22 cellular contexts compared by ENCODE assay signal in genomic region chr16:81485225-81485624, GRCh38. TPM values are rescaled to one million over a fixed set of nuclear protein-coding genes. Genes with fewer than 3 reads are reported as not detected.
DNase-seq lines count a peak whose midpoint lies in the region; ATAC-seq, FAIRE-seq and TF ChIP-seq lines count a peak whose summit lies in the region.
"Had no signal": no experiment of that assay in that cellular context is flagged by ENCODE, and none has a peak within 500 bp of the region (broad histone marks: within the 10 kb centered on the region; RNA-seq: fewer than 3 reads in every experiment).

No MANE protein-coding gene starts in this region.

- H3K27ac Mint-ChIP-seq in astrocyte (ENCODE audit: unreplicated experiment) = no peak overlapping the region
- H3K27ac Mint-ChIP-seq in stimulated activated memory B cell treated with anti-CD40 and anti-IgM and Interleukin-4, amounts not matched to agents 10 μg/mL and 1 μg/mL and 100 μg/mL, for 72 hours = peak overlapping the region; percentile 53
- H3K27ac Mint-ChIP-seq: activated T-helper 17 cell treated with anti-CD3 and anti-CD28 coated beads, Interleukin-2, amount 50 U/mL, for 72 hours; HFFc6; T-cell had no signal

- H3K36me3 ChIP-seq in HCT116 (ENCODE audit: control insufficient read depth in 1 of 2, insufficient read depth in 2 of 2, low read length in 2 of 2) (peaks cover 0 to 3% of the 10 kb centered on the region in 2 experiments; a peak in 1 of 4 replicates), astrocyte (ENCODE audit: insufficient read depth, low read length) (no peaks in the 10 kb centered on the region), kidney (ENCODE audit: control insufficient read depth in 1 of 2, insufficient read depth in 2 of 2, low read length in 2 of 2) (no peaks in the 10 kb centered on the region)
- H3K36me3 ChIP-seq: upper lobe of right lung had no signal

- ATAC-seq in HCT116 = no peak
- ATAC-seq in stimulated activated memory B cell treated with anti-CD40 and anti-IgM and Interleukin-4, amounts not matched to agents 10 μg/mL and 1 μg/mL and 100 μg/mL, for 72 hours = no peak
- ATAC-seq: activated T-helper 17 cell treated with anti-CD3 and anti-CD28 coated beads, Interleukin-2, amount 50 U/mL, for 72 hours; T-cell had no signal

- no peak for TF ChIP-seq RAD21 in HCT116 (IDR thresholded peaks at IDR 0.05; ENCODE audit: low read depth)

- H3K4me2 ChIP-seq in HCT116 (ENCODE audit: low read length) = peak overlapping the region; percentile 52
- H3K4me2 ChIP-seq in astrocyte (ENCODE audit: low read length) = no peak overlapping the region

- peaks cover 28% of the 10 kb centered on the region for H3K4me1 Mint-ChIP-seq in astrocyte (ENCODE audit: low read depth, unreplicated experiment)
- peaks cover 77% of the 10 kb centered on the region for H3K4me1 Mint-ChIP-seq in stimulated activated memory B cell treated with anti-CD40 and anti-IgM and Interleukin-4, amounts not matched to agents 10 μg/mL and 1 μg/mL and 100 μg/mL, for 72 hours

- no TSS peak for BruUV-seq in HCT116 (replicated peaks; lab: Mats Ljungman, UMichigan)

- H3K27me3 ChIP-seq in HCT116 (ENCODE audit: insufficient read depth, low read length) = no peaks in the 10 kb centered on the region
- no peaks in the 10 kb centered on the region for H3K27me3 ChIP-seq in astrocyte (ENCODE audit: insufficient read depth, low read length)
- H3K27me3 ChIP-seq: upper lobe of right lung had no signal

- no peak overlapping the region for H3K4me3 Mint-ChIP-seq in astrocyte (ENCODE audit: unreplicated experiment)
- no peak overlapping the region for H3K4me3 Mint-ChIP-seq in stimulated activated memory B cell treated with anti-CD40 and anti-IgM and Interleukin-4, amounts not matched to agents 10 μg/mL and 1 μg/mL and 100 μg/mL, for 72 hours
- H3K4me3 Mint-ChIP-seq: activated T-helper 17 cell treated with anti-CD3 and anti-CD28 coated beads, Interleukin-2, amount 50 U/mL, for 72 hours; HFFc6; T-cell had no signal

- no peaks in the 10 kb centered on the region for H3K27me3 Mint-ChIP-seq in astrocyte (ENCODE audit: low read depth, unreplicated experiment)
- no peaks in the 10 kb centered on the region for H3K27me3 Mint-ChIP-seq in stimulated activated memory B cell treated with anti-CD40 and anti-IgM and Interleukin-4, amounts not matched to agents 10 μg/mL and 1 μg/mL and 100 μg/mL, for 72 hours
- H3K27me3 Mint-ChIP-seq: activated T-helper 17 cell treated with anti-CD3 and anti-CD28 coated beads, Interleukin-2, amount 50 U/mL, for 72 hours; T-cell had no signal

- RAD21 ChIA-PET in HCT116 (lab: Charles Lee; ENCODE audit: low non-redundant PET in 1 of 2, low total read pairs in 2 of 2, uncharacterized antibody in 2 of 2, unreplicated experiment in 2 of 2) = no interaction called here

- CTCF ChIA-PET in HCT116 (lab: Charles Lee) = interaction anchor here (0.6 to 1.4 kb wide), 5 partner anchors 34 to 113 kb away, joined by 3 to 4 read pairs (median 3); no protein-coding TSS in a partner anchor

- FAIRE-seq in astrocyte (lab: Jason Lieb, UNC) = no peak
- FAIRE-seq in kidney (lab: Jason Lieb, UNC) = no peak

- TF ChIP-seq CTCF in HCT116 (IDR thresholded peaks at IDR 0.05 in 2 of 3, conservative IDR thresholded peaks at IDR 0.05 in 1 of 3; ENCODE audit: borderline replicate concordance in 1 of 3, insufficient read depth in 1 of 3, low read depth in 2 of 3, low read length in 2 of 3) = no peak
- no peak for TF ChIP-seq CTCF in astrocyte (IDR thresholded peaks at IDR 0.05; ENCODE audit: insufficient read depth, low read depth, low read length)
- no peak for TF ChIP-seq CTCF in kidney (IDR thresholded peaks at IDR 0.05; ENCODE audit: borderline replicate concordance, extremely low read depth, insufficient read depth)

- H3K9me2 ChIP-seq in HCT116 (ENCODE audit: insufficient read depth) = no peaks in the 10 kb centered on the region

- intact Hi-C loops in HCT116 (cut with micrococcal nuclease) = no loop called here
- intact Hi-C loops in kidney (cut with DNase I) = no loop called here

- H3K4me1 ChIP-seq in HCT116 (ENCODE audit: control insufficient read depth in 1 of 2, insufficient read depth in 2 of 2, low read length in 2 of 2) = peaks cover 16 to 85% of the 10 kb centered on the region in 2 experiments; a peak in 3 of 4 replicates
- peaks cover 34% of the 10 kb centered on the region for H3K4me1 ChIP-seq in astrocyte (ENCODE audit: insufficient read depth, low read length)
- H3K4me1 ChIP-seq in kidney (ENCODE audit: control insufficient read depth in 1 of 2, insufficient read depth in 1 of 2, low read depth in 1 of 2, low read length in 2 of 2) = peaks cover 36 to 52% of the 10 kb centered on the region in 2 donors

- H3K9me3 Mint-ChIP-seq in astrocyte (ENCODE audit: unreplicated experiment) = no peaks in the 10 kb centered on the region
- peaks cover 3% of the 10 kb centered on the region for H3K9me3 Mint-ChIP-seq in stimulated activated memory B cell treated with anti-CD40 and anti-IgM and Interleukin-4, amounts not matched to agents 10 μg/mL and 1 μg/mL and 100 μg/mL, for 72 hours
- H3K9me3 Mint-ChIP-seq: activated T-helper 17 cell treated with anti-CD3 and anti-CD28 coated beads, Interleukin-2, amount 50 U/mL, for 72 hours; HFFc6; T-cell had no signal

- POLR2A ChIA-PET in HCT116 (lab: Charles Lee) = interaction anchor here (1.0 to 1.2 kb wide), 2 partner anchors 9 to 11 kb away, joined by 4 to 6 read pairs; no protein-coding TSS in a partner anchor

- peaks cover 99% of the 10 kb centered on the region for H3K79me2 ChIP-seq in HCT116 (ENCODE audit: insufficient read depth, low read length)
- peaks cover 86% of the 10 kb centered on the region for H3K79me2 ChIP-seq in astrocyte (ENCODE audit: insufficient read depth, low read length)

- H3K36me3 Mint-ChIP-seq in astrocyte (ENCODE audit: low read depth, unreplicated experiment) = peaks cover 11% of the 10 kb centered on the region
- H3K36me3 Mint-ChIP-seq in stimulated activated memory B cell treated with anti-CD40 and anti-IgM and Interleukin-4, amounts not matched to agents 10 μg/mL and 1 μg/mL and 100 μg/mL, for 72 hours = peaks cover 17% of the 10 kb centered on the region

- H2AFZ ChIP-seq in HCT116 (ENCODE audit: low read depth, low read length, poor library complexity, severe bottlenecking) = no peak overlapping the region
- no peak overlapping the region for H2AFZ ChIP-seq in astrocyte (ENCODE audit: low read depth, low read length)

- H3K9ac ChIP-seq in HCT116 (ENCODE audit: low read length) = peak overlapping the region; percentile 47
- no peak overlapping the region for H3K9ac ChIP-seq in astrocyte (ENCODE audit: low read length)
- H3K9ac ChIP-seq in kidney (ENCODE audit: low read length in 2 of 2) = no peak overlapping the region

- H3K27ac ChIP-seq in HCT116 (ENCODE audit: low read depth, low read length) (no peak overlapping the region; the same call in 1 of the 2 replicates), astrocyte (ENCODE audit: low read depth, low read length) (peak overlapping the region; percentile 28), kidney (ENCODE audit: low read depth in 2 of 2, low read length in 2 of 2) (no peak overlapping the region)
- H3K27ac ChIP-seq: HL-60, upper lobe of right lung had no signal

- H3K4me3 ChIP-seq in HCT116 (replicated peaks in 1 of 2; ENCODE audit: low read depth in 1 of 2, low read length in 2 of 2) (peak overlapping the region in 1 of 2 experiments; percentile 7; a peak in 1 of 4 replicates), astrocyte (ENCODE audit: insufficient read depth, low read depth, low read length) (no peak overlapping the region), kidney (ENCODE audit: low read length in 2 of 2) (no peak overlapping the region)
- H3K4me3 ChIP-seq: skin epidermis, upper lobe of right lung had no signal

- H4K20me1 ChIP-seq in HCT116 (ENCODE audit: insufficient read depth) (peaks cover 4% of the 10 kb centered on the region; the same call in 1 of the 2 replicates), astrocyte (ENCODE audit: insufficient read depth, low read length) (peaks cover 94% of the 10 kb centered on the region)

- no peaks in the 10 kb centered on the region for H3K9me3 ChIP-seq in HCT116 (ENCODE audit: control insufficient read depth in 1 of 2, insufficient read depth in 1 of 2, low read depth in 1 of 2, low read length in 2 of 2)
- no peaks in the 10 kb centered on the region for H3K9me3 ChIP-seq in astrocyte (ENCODE audit: insufficient read depth, low read depth, low read length)
- no peaks in the 10 kb centered on the region for H3K9me3 ChIP-seq in kidney (ENCODE audit: control insufficient read depth in 1 of 2, low read length in 2 of 2)
- H3K9me3 ChIP-seq: Caco-2, upper lobe of right lung had no signal

- DNase-seq in HCT116 (ENCODE audit: low read depth, low spot score) = no peak
- no peak for DNase-seq in astrocyte (ENCODE audit: low read depth)
- peak; percentile 3 for DNase-seq in kidney
- DNase-seq in T1000 (lab: John Stamatoyannopoulos, UW) = no peak
- no peak for DNase-seq in glomerular visceral epithelial cell (ENCODE audit: extremely low spot score)
- DNase-seq in mucosa of gallbladder (ENCODE audit: low spot score) = no peak
- DNase-seq: activated CD4-positive, alpha-beta T cell treated with anti-CD3 and anti-CD28 coated beads, Interleukin-2, amount 50 U/mL, for 1 hour; AML-193; Caco-2; central memory CD4-positive, alpha-beta T cell; HFFc6; midbrain; NCI-H1417 treated with DMSO at 0.1 percent for 48 hours; NCI-H510A treated with DMSO at 0.1 percent for 48 hours; Right ventricle myocardium superior; stimulated activated CD4-positive, alpha-beta T cell treated with anti-CD3 and anti-CD28 coated beads, Interleukin-4, amount 100 ng/mL, for 4 hours; T-cell; upper lobe of right lung had no signal

- no peak for TF ChIP-seq POLR2A in HCT116 (IDR thresholded peaks at IDR 0.05; ENCODE audit: borderline replicate concordance, extremely low read depth, insufficient read depth, insufficient read length)

TF ChIP-seq in HCT116, 20 proteins besides CTCF, POLR2A, EP300 and RAD21 (continues in another document):
- TF ChIP-seq ZFX (IDR thresholded peaks at IDR 0.05) (no peak), TCF7L2 (IDR thresholded peaks at IDR 0.05; ENCODE audit: borderline replicate concordance, extremely low read depth, insufficient read depth, insufficient read length) (no peak), EZH2 (IDR thresholded peaks at IDR 0.05) (no peak), JUND (IDR thresholded peaks at IDR 0.05) (no peak), EZH2phosphoT487 (IDR thresholded peaks at IDR 0.05; ENCODE audit: borderline replicate concordance) (no peak), CBX3 (IDR thresholded peaks at IDR 0.05; ENCODE audit: low read depth) (no peak), ELF1 (IDR thresholded peaks at IDR 0.05; ENCODE audit: borderline replicate concordance, low read depth) (no peak), MAX (IDR thresholded peaks at IDR 0.05) (no peak)

RNA-seq across cellular contexts. Expression of gene CMIP, which starts 40.6 kb away (rescaled TPM):
- total RNA-seq in HCT116 (2021; ENCODE audit: unreplicated experiment) (64.6 TPM), astrocyte (64.5 and 71.5 TPM in 2 replicates), kidney (65.7 TPM), mucosa of gallbladder (95.5 TPM)
- polyA plus RNA-seq in HCT116 (2012) = 40.2 and 45.3 TPM in 2 replicates
- 16.6 TPM for polyA plus RNA-seq in kidney (ENCODE audit: insufficient read depth, low read depth, low replicate concordance)
